29 cellular contexts compared by ENCODE assay signal in the genomic region with DNA sequence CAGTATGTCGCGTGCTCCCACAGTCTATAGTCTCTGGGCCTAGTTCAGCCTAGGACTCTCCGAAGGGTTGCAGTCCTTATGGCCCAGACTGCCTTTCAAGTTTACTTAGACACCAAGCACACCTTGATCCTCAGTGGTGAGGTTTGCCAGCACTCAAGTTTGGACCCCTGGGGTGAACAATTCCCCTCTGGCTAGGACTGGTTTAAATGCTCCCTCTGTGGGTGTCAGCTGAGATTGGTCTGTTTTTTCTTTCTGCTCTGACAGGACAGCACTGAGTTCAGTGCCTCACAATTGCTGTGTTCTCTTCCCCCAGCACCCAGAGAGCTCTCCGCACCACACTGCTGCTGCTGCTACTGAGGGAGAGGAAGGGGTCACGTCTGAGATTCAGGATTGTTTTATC. TPM values are rescaled to one million over a fixed set of nuclear protein-coding genes. Genes with fewer than 3 reads are reported as not detected.
"Had no signal": no experiment of that assay in that cellular context is flagged by ENCODE, and none has a peak within 500 bp of the region (broad histone marks: within the 10 kb centered on the region; RNA-seq: fewer than 3 reads in every experiment).

No MANE protein-coding gene starts in this region.

- H3K9me3 ChIP-seq: gastrocnemius medialis, ovary, sigmoid colon had no signal

- H3K4me1 ChIP-seq: esophagus muscularis mucosa, gastrocnemius medialis, heart right ventricle, right atrium auricular region had no signal

- H3K9ac ChIP-seq: neural progenitor cell had no signal

- H3K9me3 Mint-ChIP-seq: central memory CD8-positive, alpha-beta T cell had no signal

- H3K36me3 Mint-ChIP-seq: immature natural killer cell, natural killer cell had no signal

- H3K4me3 ChIP-seq: dorsolateral prefrontal cortex, esophagus muscularis mucosa, gastrocnemius medialis, heart right ventricle, neural progenitor cell, ovary, right atrium auricular region, sigmoid colon, skin epidermis, tibial nerve had no signal

- DNase-seq: cortex of kidney; dorsolateral prefrontal cortex; effector CD8-positive, alpha-beta T cell; gastrocnemius medialis; heart right ventricle; hypothalamus; immature natural killer cell; kidney; left cardiac atrium; left ventricle myocardium superior; natural killer cell; nucleus accumbens; ovary; sigmoid colon; stimulated activated CD4-positive, alpha-beta T cell treated with anti-CD3 and anti-CD28 coated beads, Interleukin-2, amount 100 ng/mL, for 24 hours; stimulated activated naive CD4-positive, alpha-beta T cell treated with Interleukin-2 at 50 U/mL for 16 hours had no signal

- H2AFZ ChIP-seq: neural progenitor cell had no signal

- H3K36me3 ChIP-seq: esophagus muscularis mucosa, gastrocnemius medialis, heart right ventricle, neural progenitor cell, ovary, right atrium auricular region, sigmoid colon, tibial nerve had no signal

- H3K27me3 ChIP-seq: dorsolateral prefrontal cortex, esophagus muscularis mucosa, gastrocnemius medialis, heart right ventricle, neural progenitor cell, ovary, right atrium auricular region, sigmoid colon, tibial nerve had no signal

- H3K27ac Mint-ChIP-seq: immature natural killer cell, mesothelial cell of epicardium, natural killer cell, neural progenitor cell had no signal

- H3K4me2 ChIP-seq: neural progenitor cell had no signal

- H3K27ac ChIP-seq: dorsolateral prefrontal cortex, epithelial cell of prostate, esophagus muscularis mucosa, gastrocnemius medialis, heart right ventricle, neural progenitor cell, ovary, right atrium auricular region, sigmoid colon, skin epidermis, tibial nerve had no signal

- H3K4me3 Mint-ChIP-seq: central memory CD8-positive, alpha-beta T cell; immature natural killer cell; mesothelial cell of epicardium; natural killer cell; neural progenitor cell had no signal

- ATAC-seq: gastrocnemius medialis, heart right ventricle, left cardiac atrium, left ventricle myocardium superior, natural killer cell had no signal

- H3K4me1 Mint-ChIP-seq: central memory CD8-positive, alpha-beta T cell; immature natural killer cell; natural killer cell had no signal

RNA-seq across cellular contexts. Expression of a gene that starts 31.9 kb away (rescaled TPM):
- total RNA-seq: dorsolateral prefrontal cortex, fibroblast of villous mesenchyme, gastrocnemius medialis, heart right ventricle, left cardiac atrium, left ventricle myocardium superior, lung microvascular endothelial cell, myocyte, natural killer cell, posterior vena cava, right atrium auricular region, temporal lobe, tibial nerve had no signal
- polyA plus RNA-seq: heart right ventricle, immature natural killer cell had no signal
